ENCODE assay signal across 7 cellular contexts in genomic region chr15:85485956-85486567, GRCh38.
DNase-seq lines count a peak whose midpoint lies in the region; ATAC-seq and TF ChIP-seq lines count a peak whose summit lies in the region.

No MANE protein-coding gene starts in this region.

- H3K4me2 ChIP-seq in HCT116 (ENCODE audit: low read length): no peak overlapping the region

- H3K36me3 ChIP-seq in HCT116 (ENCODE audit: control insufficient read depth in 1 of 2, insufficient read depth in 2 of 2, low read length in 2 of 2) (no peaks in the 10 kb centered on the region), brain microvascular endothelial cell (replicated peaks) (no peaks in the 10 kb centered on the region)

- H4K20me1 ChIP-seq in HCT116 (ENCODE audit: insufficient read depth): no peaks in the 10 kb centered on the region; the same call in 1 of the 2 replicates

- H3K27me3 ChIP-seq in HCT116 (ENCODE audit: insufficient read depth, low read length) (no peaks in the 10 kb centered on the region), brain microvascular endothelial cell (replicated peaks) (no peaks in the 10 kb centered on the region)

- H3K9me2 ChIP-seq in HCT116 (ENCODE audit: insufficient read depth): no peaks in the 10 kb centered on the region

- no peak for TF ChIP-seq POLR2A in HCT116 (IDR thresholded peaks at IDR 0.05; ENCODE audit: borderline replicate concordance, extremely low read depth, insufficient read depth, insufficient read length)

- peak; percentile 75 for TF ChIP-seq RAD21 in HCT116 (IDR thresholded peaks at IDR 0.05; ENCODE audit: low read depth)

- peak; percentile 70 for TF ChIP-seq CTCF in GM12872 (IDR thresholded peaks at IDR 0.05; ENCODE audit: insufficient read depth, low read depth, low read length)
- peak; percentile 65 to 71 (median 68) for TF ChIP-seq CTCF in HCT116 (IDR thresholded peaks at IDR 0.05 in 2 of 3, conservative IDR thresholded peaks at IDR 0.05 in 1 of 3; ENCODE audit: borderline replicate concordance in 1 of 3, insufficient read depth in 1 of 3, low read depth in 2 of 3, low read length in 2 of 3)
- TF ChIP-seq CTCF in brain microvascular endothelial cell (IDR thresholded peaks at IDR 0.05; ENCODE audit: low read depth, low read length, missing control alignments): peak; percentile 72

- peak; percentile 91 for ATAC-seq in HCT116

- CTCF ChIA-PET in HCT116 (lab: Charles Lee): interaction anchor here (0.8 to 2.4 kb wide), 9 partner anchors 8 to 189 kb away, joined by 3 to 9 read pairs (median 4); no protein-coding TSS in a partner anchor

- in situ Hi-C loops in brain microvascular endothelial cell (cut with HindIII; ENCODE audit: low pct_ligation_motif_present, low sequenced_read_pairs): no loop called here

- DNase-seq in HCT116 (ENCODE audit: low read depth, low spot score): peak; percentile 50
- DNase-seq in NCI-H1092 (lab: John Stamatoyannopoulos, UW): peak; percentile 28
- DNase-seq in SW480 (ENCODE audit: low spot score): peak; percentile 84
- peak; percentile 77 for DNase-seq in brain microvascular endothelial cell
- DNase-seq in iris pigment epithelial cell (ENCODE audit: low read depth): peak; percentile 75
- DNase-seq in stimulated activated CD4-positive, alpha-beta T cell treated with anti-CD3 and anti-CD28 coated beads, Interleukin-2, amount 100 ng/mL, for 48 hours: peak; percentile 50 to 54

- H3K4me3 ChIP-seq in HCT116 (replicated peaks in 1 of 2; ENCODE audit: low read depth in 1 of 2, low read length in 2 of 2) (no peak overlapping the region), brain microvascular endothelial cell (ENCODE audit: low read depth, low read length) (no peak overlapping the region)

- POLR2A ChIA-PET in HCT116 (lab: Charles Lee): no interaction called here

- H3K4me1 ChIP-seq in HCT116 (ENCODE audit: control insufficient read depth in 1 of 2, insufficient read depth in 2 of 2, low read length in 2 of 2): peaks cover 0 to 2% of the 10 kb centered on the region in 2 experiments; a peak in 1 of 4 replicates

- H3K9me3 ChIP-seq in HCT116 (ENCODE audit: control insufficient read depth in 1 of 2, insufficient read depth in 1 of 2, low read depth in 1 of 2, low read length in 2 of 2): no peaks in the 10 kb centered on the region

- peaks cover 29% of the 10 kb centered on the region for H3K79me2 ChIP-seq in HCT116 (ENCODE audit: insufficient read depth, low read length)

- BruUV-seq in HCT116 (replicated peaks; lab: Mats Ljungman, UMichigan): no TSS peak

- no peak overlapping the region for H3K9ac ChIP-seq in HCT116 (ENCODE audit: low read length)

- intact Hi-C loops in HCT116 (cut with micrococcal nuclease): loop anchor here (10.0 kb wide), 1 partner anchor 349 kb away; no protein-coding TSS in a partner anchor

- RAD21 ChIA-PET in HCT116 (lab: Charles Lee; ENCODE audit: low non-redundant PET in 1 of 2, low total read pairs in 2 of 2, uncharacterized antibody in 2 of 2, unreplicated experiment in 2 of 2): no interaction called here

- no peak overlapping the region for H2AFZ ChIP-seq in HCT116 (ENCODE audit: low read depth, low read length, poor library complexity, severe bottlenecking)

- H3K27ac ChIP-seq in HCT116 (ENCODE audit: low read depth, low read length) (no peak overlapping the region), brain microvascular endothelial cell (no peak overlapping the region)

TF ChIP-seq in HCT116, 20 proteins besides CTCF, POLR2A, EP300 and RAD21:
- peak; percentile 40; the same call in 1 of the 2 replicates for TF ChIP-seq CBX3 (IDR thresholded peaks at IDR 0.05; ENCODE audit: low read depth)
- no peak for TF ChIP-seq MAX (IDR thresholded peaks at IDR 0.05)
- no peak for TF ChIP-seq ZNF274 (IDR thresholded peaks at IDR 0.05; ENCODE audit: low read depth, low read length)
- TF ChIP-seq EGR1 (IDR thresholded peaks at IDR 0.05; ENCODE audit: low read depth): no peak
- TF ChIP-seq SP1 (IDR thresholded peaks at IDR 0.05; ENCODE audit: low read depth): no peak
- no peak for TF ChIP-seq ATF3 (IDR thresholded peaks at IDR 0.05)

Comparison
In these comparisons a context has a peak if more than half of its experiments do, and no peak if none do; other contexts are left out.
1. DNase-seq: peak in every context shown above with its lines; median percentile 84 in SW480; 77 in brain microvascular endothelial cell; 75 in iris pigment epithelial cell; 52 in stimulated activated CD4-positive, alpha-beta T cell treated with anti-CD3 and anti-CD28 coated beads, Interleukin-2, amount 100 ng/mL, for 48 hours; 50 in HCT116; 28 in NCI-H1092.